In the genomic region with DNA sequence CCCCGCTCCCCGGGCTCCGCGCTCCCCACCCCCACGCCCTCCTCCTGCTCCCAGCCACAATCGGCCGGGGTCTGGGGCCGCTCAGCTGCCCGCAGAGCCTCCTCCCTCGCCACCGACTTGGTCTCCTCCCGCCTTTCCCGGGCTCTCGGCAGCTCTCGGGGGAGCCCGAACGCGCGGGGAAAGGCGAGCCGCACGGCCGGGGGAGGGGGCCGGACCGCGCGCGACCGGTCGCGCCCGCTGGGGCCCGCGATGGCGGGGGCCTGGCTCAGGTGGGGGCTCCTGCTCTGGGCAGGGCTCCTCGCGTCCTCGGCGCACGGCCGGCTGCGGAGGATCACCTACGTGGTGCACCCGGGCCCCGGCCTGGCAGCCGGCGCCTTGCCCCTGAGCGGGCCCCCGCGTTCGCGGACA, we compare ENCODE assay signal across 8 cellular contexts. TPM values are rescaled to one million over a fixed set of nuclear protein-coding genes. Genes with fewer than 3 reads are reported as not detected.
DNase-seq lines count a peak whose midpoint lies in the region; ATAC-seq and TF ChIP-seq lines count a peak whose summit lies in the region.

No MANE protein-coding gene starts in this region.

- H2AFZ ChIP-seq in Loucy (ENCODE audit: low read length), result peak overlapping the region; percentile 96

- ATAC-seq in GM21381 (IDR thresholded peaks at IDR 0.05; ENCODE audit: unreplicated experiment), result peak; percentile 31

- TF ChIP-seq CTCF in CD14-positive monocyte (IDR thresholded peaks at IDR 0.05), result no peak
- TF ChIP-seq CTCF in Loucy (conservative IDR thresholded peaks at IDR 0.05; ENCODE audit: low read length), result no peak

- H3K4me2 ChIP-seq in Loucy (ENCODE audit: low read depth, low read length, poor library complexity, severe bottlenecking), result peak overlapping the region; percentile 97

- H3K9me3 ChIP-seq in Loucy (ENCODE audit: insufficient read depth, low read depth, low read length) (no peaks in the 10 kb centered on the region), mononuclear cell (ENCODE audit: low read depth, low read length) (no peaks in the 10 kb centered on the region)

- H4K20me1 ChIP-seq in Loucy (ENCODE audit: insufficient read depth, low read length, poor library complexity, severe bottlenecking), result no peaks in the 10 kb centered on the region

- H3K27ac Mint-ChIP-seq in CD14-positive monocyte, result no peak overlapping the region

- no peaks in the 10 kb centered on the region for H3K9me2 ChIP-seq in Loucy (replicated peaks; ENCODE audit: low read depth, low read length)

- peaks cover 0 to 21% (median 5%) of the 10 kb centered on the region in 7 donors for H3K9me3 Mint-ChIP-seq in CD14-positive monocyte

- peak overlapping the region; percentile 66 to 92 for H3K4me3 Mint-ChIP-seq in CD14-positive monocyte

- H3K9ac ChIP-seq in Loucy (ENCODE audit: low read depth, low read length, poor library complexity, severe bottlenecking), result peak overlapping the region; percentile 54

- intact Hi-C loops in CD14-positive monocyte (cut with micrococcal nuclease), result loop anchor here in 1 of 2 donors (10.0 kb wide), 1 partner anchor 392 kb away; no protein-coding TSS in a partner anchor

- H3K27me3 ChIP-seq in Loucy (ENCODE audit: insufficient read depth, low read length, poor library complexity, severe bottlenecking), result peaks cover 8% of the 10 kb centered on the region
- peaks cover 42% of the 10 kb centered on the region for H3K27me3 ChIP-seq in mononuclear cell (ENCODE audit: insufficient read depth, low read length)

- H3K36me3 Mint-ChIP-seq in CD14-positive monocyte, result peaks cover 5% of the 10 kb centered on the region in 2 donors

- H3F3A ChIP-seq in Loucy (ENCODE audit: low read depth), result no peaks in the 10 kb centered on the region

- H3K4me3 ChIP-seq in Loucy (ENCODE audit: low read length, poor library complexity, severe bottlenecking) (peak overlapping the region; percentile 84), mononuclear cell (ENCODE audit: low read length) (peak overlapping the region; percentile 37)

- no peaks in the 10 kb centered on the region for H3K79me2 ChIP-seq in Loucy (ENCODE audit: insufficient read depth, low read length)

- DNase-seq in CD14-positive monocyte (ENCODE audit: low spot score) (no peak), dermis blood vessel endothelial cell (peak; percentile 33), NCI-H69 (lab: John Stamatoyannopoulos, UW) (no peak), NCI-H1436 (lab: John Stamatoyannopoulos, UW) (no peak), KG1 (lab: John Stamatoyannopoulos, UW) (no peak)

- no peaks in the 10 kb centered on the region for H3K36me3 ChIP-seq in Loucy (ENCODE audit: insufficient read depth, low read length)

- peaks cover 24% of the 10 kb centered on the region for H3K4me1 Mint-ChIP-seq in CD14-positive monocyte

- H3K4me1 ChIP-seq in Loucy (ENCODE audit: insufficient read depth, low read length, poor library complexity, severe bottlenecking) (peaks cover 18% of the 10 kb centered on the region), mononuclear cell (ENCODE audit: insufficient read depth, low read length) (peaks cover 23% of the 10 kb centered on the region)

- H3K27me3 Mint-ChIP-seq in CD14-positive monocyte (ENCODE audit: low read depth in 3 of 3), result peaks cover 49 to 75% (median 61%) of the 10 kb centered on the region in 3 donors

RNA-seq across cellular contexts. Expression of a gene that starts 0.3 kb away (rescaled TPM):
- under 1 TPM; 0.18 to 0.24 TPM for polyA plus RNA-seq in CD14-positive monocyte
- 37.9 and 148 TPM in 2 replicates for total RNA-seq in dermis blood vessel endothelial cell
- 13.6 TPM for total RNA-seq in mononuclear cell
